Comparison of ENCODE assay signal across 1 cellular context in genomic region chr6:83430606-83431544, GRCh38.
TF ChIP-seq lines count a peak whose summit lies in the region.

ME1 (minus strand) TSS chr6:83431051; CDS start chr6:83430954, 97 bp downstream.

TF ChIP-seq in K562, 482 proteins besides CTCF, POLR2A, EP300 and RAD21 (continued from another document and continues in another):
- TF ChIP-seq NELFE (IDR thresholded peaks at IDR 0.05; ENCODE audit: insufficient read depth, insufficient read length) (no peak), VEZF1 (CRISPR knock-in tag; IDR thresholded peaks at IDR 0.05) (peak; percentile 91), CHAMP1 (IDR thresholded peaks at IDR 0.05) (no peak), HINFP (tag; conservative IDR thresholded peaks at IDR 0.05; ENCODE audit: low read depth) (no peak), HOMEZ (CRISPR knock-in tag; IDR thresholded peaks at IDR 0.05) (no peak), RAD51 (IDR thresholded peaks at IDR 0.05; ENCODE audit: borderline replicate concordance, low read depth) (no peak), TRIM24 (IDR thresholded peaks at IDR 0.05) (peak; percentile 32 to 60; a peak in 2 of 4 replicates), TCF15 (CRISPR knock-in tag; IDR thresholded peaks at IDR 0.05) (no peak), SMARCA4 (IDR thresholded peaks at IDR 0.05) (peak; percentile 79), PYGO2 (tag; IDR thresholded peaks at IDR 0.05) (no peak), BRCA1 (IDR thresholded peaks at IDR 0.05) (no peak), BRCA1 (CRISPR knock-in tag; IDR thresholded peaks at IDR 0.05) (no peak), FOXM1 (IDR thresholded peaks at IDR 0.05; ENCODE audit: low read depth) (no peak), FOXM1 (CRISPR knock-in tag; IDR thresholded peaks at IDR 0.05; ENCODE audit: low read depth) (no peak), ZNF511 (CRISPR knock-in tag; IDR thresholded peaks at IDR 0.05) (no peak), BCLAF1 (IDR thresholded peaks at IDR 0.05; ENCODE audit: borderline replicate concordance in 1 of 2, control insufficient read depth in 1 of 2, low read depth in 2 of 2, low read length in 1 of 2) (no peak), TRIM28 (IDR thresholded peaks at IDR 0.05) (no peak), TSHZ1 (CRISPR knock-in tag; IDR thresholded peaks at IDR 0.05) (no peak), MTF1 (CRISPR knock-in tag; IDR thresholded peaks at IDR 0.05; ENCODE audit: borderline replicate concordance) (no peak), REST (CRISPR knock-in tag; IDR thresholded peaks at IDR 0.05; ENCODE audit: low read depth) (no peak), HIVEP1 (CRISPR knock-in tag; IDR thresholded peaks at IDR 0.05) (no peak), ZFPM2 (CRISPR knock-in tag; IDR thresholded peaks at IDR 0.05) (no peak), CBX5 (IDR thresholded peaks at IDR 0.05; ENCODE audit: borderline replicate concordance, low read depth) (no peak), E2F8 (IDR thresholded peaks at IDR 0.05; ENCODE audit: low read depth, partially characterized antibody) (no peak), ELF2 (CRISPR knock-in tag; IDR thresholded peaks at IDR 0.05) (no peak), RHOXF2B (CRISPR knock-in tag; conservative IDR thresholded peaks at IDR 0.05) (no peak), ZNF668 (CRISPR knock-in tag; IDR thresholded peaks at IDR 0.05) (no peak), ETS1 (conservative IDR thresholded peaks at IDR 0.05; ENCODE audit: control insufficient read depth, low read depth, low read length) (peak; percentile 38; the same call in 1 of the 2 replicates), POLR2B (IDR thresholded peaks at IDR 0.05; ENCODE audit: low read depth, partially characterized antibody) (peak; percentile 62), YY1 (IDR thresholded peaks at IDR 0.05; ENCODE audit: borderline replicate concordance in 1 of 3, control insufficient read depth in 1 of 3, extremely low read depth in 1 of 3, insufficient read depth in 3 of 3, insufficient read length in 1 of 3, insufficient replicate concordance in 2 of 3, low read depth in 1 of 3, low read length in 2 of 3) (peak in 1 of 3 experiments; percentile 74), ZNF696 (CRISPR knock-in tag; conservative IDR thresholded peaks at IDR 0.05) (no peak), BACH1 (tag; IDR thresholded peaks at IDR 0.05) (peak; percentile 96), TAL1 (IDR thresholded peaks at IDR 0.05) (no peak), MAFF (IDR thresholded peaks at IDR 0.05; ENCODE audit: low read length) (peak; percentile 76; the same call in 1 of the 2 replicates), KLF16 (IDR thresholded peaks at IDR 0.05) (no peak), PHB (CRISPR knock-in tag; IDR thresholded peaks at IDR 0.05) (no peak), TBL1XR1 (IDR thresholded peaks at IDR 0.05; ENCODE audit: low read length in 2 of 2) (no peak)
